ENCODE assay signal across 1 cellular context in the genomic region with DNA sequence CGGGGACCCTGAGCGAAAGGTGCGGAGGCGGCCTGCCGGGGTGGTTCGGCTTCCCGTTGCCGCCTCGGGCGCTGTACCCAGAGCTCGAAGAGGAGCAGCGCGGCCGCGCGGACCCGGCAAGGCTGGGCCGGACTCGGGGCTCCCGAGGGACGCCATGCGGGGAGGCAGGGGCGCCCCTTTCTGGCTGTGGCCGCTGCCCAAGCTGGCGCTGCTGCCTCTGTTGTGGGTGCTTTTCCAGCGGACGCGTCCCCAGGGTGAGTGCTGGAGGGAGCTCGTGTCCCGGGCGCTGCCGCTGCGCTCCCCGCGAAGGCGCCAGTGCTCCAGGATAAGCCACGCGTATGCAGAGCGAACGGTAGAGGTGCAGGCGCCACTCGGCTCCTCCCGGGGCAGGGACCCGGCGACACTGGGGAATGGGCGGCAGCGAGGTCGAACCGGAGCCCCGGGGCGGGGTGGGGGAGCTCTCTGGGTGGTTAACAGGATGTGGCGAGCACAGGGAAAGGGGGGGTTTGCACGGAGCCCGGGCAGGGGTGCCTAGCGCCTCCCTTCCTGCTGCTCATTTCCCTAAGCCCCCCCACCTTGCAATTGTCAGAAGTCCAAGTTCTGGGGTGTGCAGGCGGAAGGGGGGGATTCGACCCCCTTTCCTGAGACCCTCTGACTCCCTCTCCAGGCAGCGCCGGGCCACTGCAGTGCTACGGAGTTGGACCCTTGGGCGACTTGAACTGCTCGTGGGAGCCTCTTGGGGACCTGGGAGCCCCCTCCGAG.
A peak's percentile ranks its signal among the peaks of the same experiment; 100 is the strongest.
TF ChIP-seq lines count a peak whose summit lies in the region.

Gene IL27RA (plus strand): TSS at position 44 of the 762 bp plus-strand sequence. CDS start 111 bp downstream, at position 155.

TF ChIP-seq in K562, 482 proteins besides CTCF, POLR2A, EP300 and RAD21 (continued from another document and continues in another):
- TF ChIP-seq, protein P1, sequence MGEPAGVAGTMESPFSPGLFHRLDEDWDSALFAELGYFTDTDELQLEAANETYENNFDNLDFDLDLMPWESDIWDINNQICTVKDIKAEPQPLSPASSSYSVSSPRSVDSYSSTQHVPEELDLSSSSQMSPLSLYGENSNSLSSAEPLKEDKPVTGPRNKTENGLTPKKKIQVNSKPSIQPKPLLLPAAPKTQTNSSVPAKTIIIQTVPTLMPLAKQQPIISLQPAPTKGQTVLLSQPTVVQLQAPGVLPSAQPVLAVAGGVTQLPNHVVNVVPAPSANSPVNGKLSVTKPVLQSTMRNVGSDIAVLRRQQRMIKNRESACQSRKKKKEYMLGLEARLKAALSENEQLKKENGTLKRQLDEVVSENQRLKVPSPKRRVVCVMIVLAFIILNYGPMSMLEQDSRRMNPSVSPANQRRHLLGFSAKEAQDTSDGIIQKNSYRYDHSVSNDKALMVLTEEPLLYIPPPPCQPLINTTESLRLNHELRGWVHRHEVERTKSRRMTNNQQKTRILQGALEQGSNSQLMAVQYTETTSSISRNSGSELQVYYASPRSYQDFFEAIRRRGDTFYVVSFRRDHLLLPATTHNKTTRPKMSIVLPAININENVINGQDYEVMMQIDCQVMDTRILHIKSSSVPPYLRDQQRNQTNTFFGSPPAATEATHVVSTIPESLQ (CRISPR knock-in tag; IDR thresholded peaks at IDR 0.05), result peak; percentile 69; the same call in 1 of the 2 replicates
- TF ChIP-seq PHTF2 (CRISPR knock-in tag; IDR thresholded peaks at IDR 0.05) (no peak), ZNF224 (CRISPR knock-in tag; IDR thresholded peaks at IDR 0.05) (no peak), ZC3H11A (IDR thresholded peaks at IDR 0.05; ENCODE audit: low read depth, low read length) (no peak), ZNF717 (CRISPR knock-in tag; IDR thresholded peaks at IDR 0.05) (no peak), SREBF2 (CRISPR knock-in tag; IDR thresholded peaks at IDR 0.05) (no peak), ZNF561 (CRISPR knock-in tag; conservative IDR thresholded peaks at IDR 0.05) (no peak), HNRNPUL1 (IDR thresholded peaks at IDR 0.05; ENCODE audit: low read length) (no peak), ZFX (CRISPR knock-in tag; IDR thresholded peaks at IDR 0.05) (peak; percentile 90), TRIM28 (IDR thresholded peaks at IDR 0.05) (no peak), TBL1XR1 (IDR thresholded peaks at IDR 0.05; ENCODE audit: low read length in 2 of 2) (no peak; a peak in 1 of 4 replicates), NFIC (IDR thresholded peaks at IDR 0.05) (peak; percentile 68; the same call in 1 of the 2 replicates), GATAD2A (IDR thresholded peaks at IDR 0.05) (peak; percentile 81; the same call in 1 of the 2 replicates), KAT7 (CRISPR knock-in tag; IDR thresholded peaks at IDR 0.05; ENCODE audit: borderline replicate concordance) (peak; percentile 92), XRCC3 (IDR thresholded peaks at IDR 0.05) (no peak), PHF20 (IDR thresholded peaks at IDR 0.05; ENCODE audit: partially characterized antibody) (peak; percentile 56), RHOXF2B (CRISPR knock-in tag; conservative IDR thresholded peaks at IDR 0.05) (no peak), TCF7 (IDR thresholded peaks at IDR 0.05; ENCODE audit: borderline replicate concordance) (0 out of 2 replicates have a peak, but pooled peaks have one; percentile 21), ZNF436 (CRISPR knock-in tag; IDR thresholded peaks at IDR 0.05) (no peak), FOXM1 (IDR thresholded peaks at IDR 0.05; ENCODE audit: low read depth) (no peak), FOXM1 (CRISPR knock-in tag; IDR thresholded peaks at IDR 0.05; ENCODE audit: low read depth) (peak; percentile 64), CREM (IDR thresholded peaks at IDR 0.05; ENCODE audit: low read depth) (no peak), HDAC8 (tag; IDR thresholded peaks at IDR 0.05) (no peak), NCOA4 (IDR thresholded peaks at IDR 0.05; ENCODE audit: partially characterized antibody) (no peak), TAL1 (IDR thresholded peaks at IDR 0.05) (no peak), SRSF3 (IDR thresholded peaks at IDR 0.05; ENCODE audit: insufficient read depth, low read length) (no peak), ZEB2 (IDR thresholded peaks at IDR 0.05) (no peak), KLF10 (CRISPR knock-in tag; IDR thresholded peaks at IDR 0.05) (no peak), FOXJ2 (tag; IDR thresholded peaks at IDR 0.05) (no peak), RBM22 (IDR thresholded peaks at IDR 0.05; ENCODE audit: low read depth, low read length, poor library complexity, severe bottlenecking) (no peak), HNRNPK (IDR thresholded peaks at IDR 0.05; ENCODE audit: low read depth, low read length, poor library complexity, severe bottlenecking) (no peak), ZNF830 (CRISPR knock-in tag; IDR thresholded peaks at IDR 0.05) (no peak), ZNF146 (CRISPR knock-in tag; IDR thresholded peaks at IDR 0.05; ENCODE audit: unreplicated experiment) (no peak), ZNF77 (CRISPR knock-in tag; IDR thresholded peaks at IDR 0.05) (no peak), LARP7 (IDR thresholded peaks at IDR 0.05) (peak; percentile 2; the same call in 1 of the 2 replicates), RAD51 (IDR thresholded peaks at IDR 0.05; ENCODE audit: borderline replicate concordance, low read depth) (no peak), MBD1 (CRISPR knock-in tag; IDR thresholded peaks at IDR 0.05) (no peak), ZNF639 (CRISPR knock-in tag; conservative IDR thresholded peaks at IDR 0.05 in 1 of 2, IDR thresholded peaks at IDR 0.05 in 1 of 2) (no peak), MAFG (tag; conservative IDR thresholded peaks at IDR 0.05) (no peak), PRPF4 (IDR thresholded peaks at IDR 0.05; ENCODE audit: insufficient read depth, low read depth, low read length, poor library complexity, severe bottlenecking) (no peak), SMAD3 (CRISPR knock-in tag; conservative IDR thresholded peaks at IDR 0.05) (0 out of 2 replicates have a peak, but pooled peaks have one; percentile 37), ZNF124 (CRISPR knock-in tag; IDR thresholded peaks at IDR 0.05) (no peak)
- TF ChIP-seq, protein P2, sequence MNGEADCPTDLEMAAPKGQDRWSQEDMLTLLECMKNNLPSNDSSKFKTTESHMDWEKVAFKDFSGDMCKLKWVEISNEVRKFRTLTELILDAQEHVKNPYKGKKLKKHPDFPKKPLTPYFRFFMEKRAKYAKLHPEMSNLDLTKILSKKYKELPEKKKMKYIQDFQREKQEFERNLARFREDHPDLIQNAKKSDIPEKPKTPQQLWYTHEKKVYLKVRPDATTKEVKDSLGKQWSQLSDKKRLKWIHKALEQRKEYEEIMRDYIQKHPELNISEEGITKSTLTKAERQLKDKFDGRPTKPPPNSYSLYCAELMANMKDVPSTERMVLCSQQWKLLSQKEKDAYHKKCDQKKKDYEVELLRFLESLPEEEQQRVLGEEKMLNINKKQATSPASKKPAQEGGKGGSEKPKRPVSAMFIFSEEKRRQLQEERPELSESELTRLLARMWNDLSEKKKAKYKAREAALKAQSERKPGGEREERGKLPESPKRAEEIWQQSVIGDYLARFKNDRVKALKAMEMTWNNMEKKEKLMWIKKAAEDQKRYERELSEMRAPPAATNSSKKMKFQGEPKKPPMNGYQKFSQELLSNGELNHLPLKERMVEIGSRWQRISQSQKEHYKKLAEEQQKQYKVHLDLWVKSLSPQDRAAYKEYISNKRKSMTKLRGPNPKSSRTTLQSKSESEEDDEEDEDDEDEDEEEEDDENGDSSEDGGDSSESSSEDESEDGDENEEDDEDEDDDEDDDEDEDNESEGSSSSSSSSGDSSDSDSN (IDR thresholded peaks at IDR 0.05; ENCODE audit: borderline replicate concordance in 1 of 2, low read depth in 2 of 2, low read length in 2 of 2), result peak; percentile 65 to 86; a peak in 1 of 4 replicates
- TF ChIP-seq, protein P3, sequence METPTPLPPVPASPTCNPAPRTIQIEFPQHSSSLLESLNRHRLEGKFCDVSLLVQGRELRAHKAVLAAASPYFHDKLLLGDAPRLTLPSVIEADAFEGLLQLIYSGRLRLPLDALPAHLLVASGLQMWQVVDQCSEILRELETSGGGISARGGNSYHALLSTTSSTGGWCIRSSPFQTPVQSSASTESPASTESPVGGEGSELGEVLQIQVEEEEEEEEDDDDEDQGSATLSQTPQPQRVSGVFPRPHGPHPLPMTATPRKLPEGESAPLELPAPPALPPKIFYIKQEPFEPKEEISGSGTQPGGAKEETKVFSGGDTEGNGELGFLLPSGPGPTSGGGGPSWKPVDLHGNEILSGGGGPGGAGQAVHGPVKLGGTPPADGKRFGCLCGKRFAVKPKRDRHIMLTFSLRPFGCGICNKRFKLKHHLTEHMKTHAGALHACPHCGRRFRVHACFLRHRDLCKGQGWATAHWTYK (CRISPR knock-in tag; IDR thresholded peaks at IDR 0.05), result no peak
- TF ChIP-seq, protein P4, sequence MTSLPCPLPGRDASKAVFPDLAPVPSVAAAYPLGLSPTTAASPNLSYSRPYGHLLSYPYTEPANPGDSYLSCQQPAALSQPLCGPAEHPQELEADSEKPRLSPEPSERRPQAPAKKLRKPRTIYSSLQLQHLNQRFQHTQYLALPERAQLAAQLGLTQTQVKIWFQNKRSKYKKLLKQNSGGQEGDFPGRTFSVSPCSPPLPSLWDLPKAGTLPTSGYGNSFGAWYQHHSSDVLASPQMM (CRISPR knock-in tag; IDR thresholded peaks at IDR 0.05), result no peak
- TF ChIP-seq, protein P5, sequence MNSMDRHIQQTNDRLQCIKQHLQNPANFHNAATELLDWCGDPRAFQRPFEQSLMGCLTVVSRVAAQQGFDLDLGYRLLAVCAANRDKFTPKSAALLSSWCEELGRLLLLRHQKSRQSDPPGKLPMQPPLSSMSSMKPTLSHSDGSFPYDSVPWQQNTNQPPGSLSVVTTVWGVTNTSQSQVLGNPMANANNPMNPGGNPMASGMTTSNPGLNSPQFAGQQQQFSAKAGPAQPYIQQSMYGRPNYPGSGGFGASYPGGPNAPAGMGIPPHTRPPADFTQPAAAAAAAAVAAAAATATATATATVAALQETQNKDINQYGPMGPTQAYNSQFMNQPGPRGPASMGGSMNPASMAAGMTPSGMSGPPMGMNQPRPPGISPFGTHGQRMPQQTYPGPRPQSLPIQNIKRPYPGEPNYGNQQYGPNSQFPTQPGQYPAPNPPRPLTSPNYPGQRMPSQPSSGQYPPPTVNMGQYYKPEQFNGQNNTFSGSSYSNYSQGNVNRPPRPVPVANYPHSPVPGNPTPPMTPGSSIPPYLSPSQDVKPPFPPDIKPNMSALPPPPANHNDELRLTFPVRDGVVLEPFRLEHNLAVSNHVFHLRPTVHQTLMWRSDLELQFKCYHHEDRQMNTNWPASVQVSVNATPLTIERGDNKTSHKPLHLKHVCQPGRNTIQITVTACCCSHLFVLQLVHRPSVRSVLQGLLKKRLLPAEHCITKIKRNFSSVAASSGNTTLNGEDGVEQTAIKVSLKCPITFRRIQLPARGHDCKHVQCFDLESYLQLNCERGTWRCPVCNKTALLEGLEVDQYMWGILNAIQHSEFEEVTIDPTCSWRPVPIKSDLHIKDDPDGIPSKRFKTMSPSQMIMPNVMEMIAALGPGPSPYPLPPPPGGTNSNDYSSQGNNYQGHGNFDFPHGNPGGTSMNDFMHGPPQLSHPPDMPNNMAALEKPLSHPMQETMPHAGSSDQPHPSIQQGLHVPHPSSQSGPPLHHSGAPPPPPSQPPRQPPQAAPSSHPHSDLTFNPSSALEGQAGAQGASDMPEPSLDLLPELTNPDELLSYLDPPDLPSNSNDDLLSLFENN (IDR thresholded peaks at IDR 0.05; ENCODE audit: low read depth in 2 of 2, low read length in 2 of 2), result no peak
- TF ChIP-seq, protein P6, sequence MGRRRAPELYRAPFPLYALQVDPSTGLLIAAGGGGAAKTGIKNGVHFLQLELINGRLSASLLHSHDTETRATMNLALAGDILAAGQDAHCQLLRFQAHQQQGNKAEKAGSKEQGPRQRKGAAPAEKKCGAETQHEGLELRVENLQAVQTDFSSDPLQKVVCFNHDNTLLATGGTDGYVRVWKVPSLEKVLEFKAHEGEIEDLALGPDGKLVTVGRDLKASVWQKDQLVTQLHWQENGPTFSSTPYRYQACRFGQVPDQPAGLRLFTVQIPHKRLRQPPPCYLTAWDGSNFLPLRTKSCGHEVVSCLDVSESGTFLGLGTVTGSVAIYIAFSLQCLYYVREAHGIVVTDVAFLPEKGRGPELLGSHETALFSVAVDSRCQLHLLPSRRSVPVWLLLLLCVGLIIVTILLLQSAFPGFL (CRISPR knock-in tag; IDR thresholded peaks at IDR 0.05), result no peak
- TF ChIP-seq, protein P7, sequence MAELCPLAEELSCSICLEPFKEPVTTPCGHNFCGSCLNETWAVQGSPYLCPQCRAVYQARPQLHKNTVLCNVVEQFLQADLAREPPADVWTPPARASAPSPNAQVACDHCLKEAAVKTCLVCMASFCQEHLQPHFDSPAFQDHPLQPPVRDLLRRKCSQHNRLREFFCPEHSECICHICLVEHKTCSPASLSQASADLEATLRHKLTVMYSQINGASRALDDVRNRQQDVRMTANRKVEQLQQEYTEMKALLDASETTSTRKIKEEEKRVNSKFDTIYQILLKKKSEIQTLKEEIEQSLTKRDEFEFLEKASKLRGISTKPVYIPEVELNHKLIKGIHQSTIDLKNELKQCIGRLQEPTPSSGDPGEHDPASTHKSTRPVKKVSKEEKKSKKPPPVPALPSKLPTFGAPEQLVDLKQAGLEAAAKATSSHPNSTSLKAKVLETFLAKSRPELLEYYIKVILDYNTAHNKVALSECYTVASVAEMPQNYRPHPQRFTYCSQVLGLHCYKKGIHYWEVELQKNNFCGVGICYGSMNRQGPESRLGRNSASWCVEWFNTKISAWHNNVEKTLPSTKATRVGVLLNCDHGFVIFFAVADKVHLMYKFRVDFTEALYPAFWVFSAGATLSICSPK (IDR thresholded peaks at IDR 0.05; ENCODE audit: borderline replicate concordance), result no peak
